In the genomic region with DNA sequence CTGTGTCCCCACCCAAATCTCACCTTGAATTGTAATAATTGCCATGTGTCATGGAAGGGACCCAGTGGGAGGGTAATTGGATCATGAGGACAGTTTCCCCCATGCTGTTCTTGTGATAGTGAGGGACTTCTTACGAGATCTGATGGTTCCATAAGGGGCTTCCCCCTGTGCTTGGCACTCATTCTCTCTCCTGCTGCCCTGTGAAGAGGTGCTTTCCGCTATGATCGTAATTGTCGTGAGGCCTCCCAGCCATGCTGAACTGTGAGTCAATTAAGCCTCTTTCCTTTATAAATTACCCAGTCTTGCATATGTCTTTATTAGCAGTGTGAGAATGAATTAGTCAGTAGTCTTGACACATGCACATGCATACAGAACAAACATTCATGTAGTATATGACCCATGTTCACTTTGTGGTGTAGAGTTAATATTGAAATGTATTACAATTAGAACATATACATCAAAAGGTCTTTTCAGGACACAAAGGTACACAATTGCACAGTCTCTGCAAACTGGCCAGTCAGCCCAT, we compare ENCODE assay signal across 25 cellular contexts.
"Had no signal": no experiment of that assay in that cellular context is flagged by ENCODE, and none has a peak within 500 bp of the region (broad histone marks: within the 10 kb centered on the region; RNA-seq: fewer than 3 reads in every experiment).

No MANE protein-coding gene starts in this region.

- ATAC-seq: activated CD8-positive, alpha-beta T cell treated with anti-CD3 and anti-CD28 coated beads for 36 hours; body of pancreas; Panc1; Right ventricle myocardium inferior had no signal

- DNase-seq: activated CD4-positive, alpha-beta T cell treated with anti-CD3 and anti-CD28 coated beads, Interleukin-2, amount 10 ng/mL, durations not matched to agents 24 days and 14 days; activated CD4-positive, CD25-positive, alpha-beta regulatory T cell treated with anti-CD3 and anti-CD28 coated beads, Interleukin-2, amount 50 U/mL, for 72 hours; activated CD8-positive, alpha-beta memory T cell treated with anti-CD3 and anti-CD28 coated beads, Interleukin-2, amount 50 U/mL, for 4 hours; activated CD8-positive, alpha-beta T cell treated with anti-CD3 and anti-CD28 coated beads for 36 hours; activated gamma-delta T cell treated with Interleukin-2 at 50 U/mL for 16 hours; amniotic stem cell; body of pancreas; central memory CD4-positive, alpha-beta T cell; MG63; MV-4-11; NCI-H1092 treated with DMSO at 0.1 percent for 48 hours; NCI-H1417 treated with DMSO at 0.1 percent for 48 hours; NCI-H1694; NCI-H2029 treated with DMSO at 0.1 percent for 48 hours; NCI-H345; NCI-H510A; NCI-H69; NK-92 treated with Interleukin-12 subunit alpha and Interleukin-12 subunit beta, amount 100 ng/mL, for 24 hours; OCI-M1; RPMI8226; T-helper 1 cell; WERI-Rb-1 had no signal

- H3K4me3 Mint-ChIP-seq: activated CD4-positive, alpha-beta T cell treated with anti-CD3 and anti-CD28 coated beads, Interleukin-2, amount 10 ng/mL, durations not matched to agents 24 days and 14 days; activated CD8-positive, alpha-beta T cell treated with anti-CD3 and anti-CD28 coated beads for 36 hours had no signal

- H3K27ac Mint-ChIP-seq: activated CD4-positive, alpha-beta T cell treated with anti-CD3 and anti-CD28 coated beads, Interleukin-2, amount 10 ng/mL, durations not matched to agents 24 days and 14 days; activated CD8-positive, alpha-beta T cell treated with anti-CD3 and anti-CD28 coated beads for 36 hours; activated T-helper 2 cell treated with anti-CD3 and anti-CD28 coated beads, Interferon-gamma antibody, Interleukin-2, Interleukin-4, amounts not matched to agents 10 μg/mL and 5 μg/mL and 100 μg/mL, durations not matched to agents 14 hours and 24 hours and 36 hours had no signal

- H3K27me3 Mint-ChIP-seq: activated CD8-positive, alpha-beta T cell treated with anti-CD3 and anti-CD28 coated beads for 36 hours had no signal
